9 cellular contexts compared by ENCODE assay signal in genomic region chr18:10939822-10940221, GRCh38.
"Had no signal": no experiment of that assay in that cellular context is flagged by ENCODE, and none has a peak within 500 bp of the region (broad histone marks: within the 10 kb centered on the region; RNA-seq: fewer than 3 reads in every experiment).

No MANE protein-coding gene starts in this region.

- H3K9ac ChIP-seq: KMS-11 had no signal

- DNase-seq: IMR-90, KBM-7, KG1 had no signal

- H3K4me2 ChIP-seq: KMS-11 had no signal

- ATAC-seq: HepG2, K562 had no signal

- H3K36me3 Mint-ChIP-seq: IgD-negative memory B cell had no signal

- H3K4me1 Mint-ChIP-seq: IgD-negative memory B cell had no signal

- FAIRE-seq: HepG2, HTR-8/SVneo, K562 had no signal

- H3K27ac Mint-ChIP-seq: IgD-negative memory B cell had no signal

- H3K27ac ChIP-seq: HL-60, KMS-11 had no signal

- H3K4me3 ChIP-seq: K562 had no signal
